In genomic region chr1:188425687-188426086, GRCh38 we compare ENCODE assay signal across 17 cellular contexts.
DNase-seq lines count a peak whose midpoint lies in the region; ATAC-seq and TF ChIP-seq lines count a peak whose summit lies in the region.
"Had no signal": no experiment of that assay in that cellular context is flagged by ENCODE, and none has a peak within 500 bp of the region (broad histone marks: within the 10 kb centered on the region; RNA-seq: fewer than 3 reads in every experiment).

No MANE protein-coding gene starts in this region.

- no peaks in the 10 kb centered on the region for H4K20me1 ChIP-seq in HCT116 (ENCODE audit: insufficient read depth)
- no peaks in the 10 kb centered on the region for H4K20me1 ChIP-seq in SU-DHL-6 (ENCODE audit: low read depth, low read length)

- H3F3A ChIP-seq in SU-DHL-6 (ENCODE audit: insufficient read depth): no peaks in the 10 kb centered on the region

- H3K27me3 ChIP-seq in HCT116 (ENCODE audit: insufficient read depth, low read length) (no peaks in the 10 kb centered on the region), SU-DHL-6 (ENCODE audit: low read length) (no peaks in the 10 kb centered on the region)
- H3K27me3 ChIP-seq: BE2C, Peyer's patch had no signal

- H2AFZ ChIP-seq in HCT116 (ENCODE audit: low read depth, low read length, poor library complexity, severe bottlenecking): peak overlapping the region; percentile 56
- peak overlapping the region; percentile 51 for H2AFZ ChIP-seq in SU-DHL-6 (ENCODE audit: low read depth, low read length, severe bottlenecking)

- no peak for ATAC-seq in HCT116
- ATAC-seq in esophagus mucosa: no peak
- ATAC-seq: activated CD4-positive, alpha-beta T cell treated with anti-CD3 and anti-CD28 coated beads for 36 hours; sciatic nerve had no signal

- DNase-seq in HCT116 (ENCODE audit: low read depth, low spot score) (no peak), epithelial cell of prostate (ENCODE audit: low read depth, low spot score) (no peak), stromal cell of bone marrow (ENCODE audit: low read depth) (peak; percentile 15), inferior parietal cortex (ENCODE audit: extremely low spot score) (no peak)
- no peak for DNase-seq in activated T-cell treated with anti-CD3 and anti-CD28 coated beads, Interleukin-2, amount 50 U/mL, for 1 hour
- DNase-seq: activated CD4-positive, alpha-beta T cell treated with anti-CD3 and anti-CD28 coated beads for 36 hours; activated effector memory CD4-positive, alpha-beta T cell treated with anti-CD3 and anti-CD28 coated beads, Interleukin-2, amount 50 U/mL, for 16 hours; amygdala; BE2C; Caco-2; head of caudate nucleus; NCI-H774; Peyer's patch; stimulated activated CD4-positive, alpha-beta T cell treated with anti-CD3 and anti-CD28 coated beads, Interleukin-2, amount 100 ng/mL, for 24 hours had no signal

- H3K36me3 ChIP-seq in HCT116 (ENCODE audit: control insufficient read depth in 1 of 2, insufficient read depth in 2 of 2, low read length in 2 of 2) (no peaks in the 10 kb centered on the region), SU-DHL-6 (ENCODE audit: low read length) (no peaks in the 10 kb centered on the region)
- H3K36me3 ChIP-seq: BE2C, Peyer's patch had no signal

- H3K4me3 ChIP-seq in HCT116 (replicated peaks in 1 of 2; ENCODE audit: low read depth in 1 of 2, low read length in 2 of 2) (no peak overlapping the region), SU-DHL-6 (ENCODE audit: insufficient read depth, low read length, poor library complexity, severe bottlenecking) (no peak overlapping the region)
- H3K4me3 ChIP-seq: Peyer's patch had no signal

- intact Hi-C loops in HCT116 (cut with micrococcal nuclease): no loop called here

- H3K27ac ChIP-seq in HCT116 (ENCODE audit: low read depth, low read length) (no peak overlapping the region), SU-DHL-6 (ENCODE audit: low read depth, low read length) (no peak overlapping the region), epithelial cell of prostate (peak overlapping the region; percentile 31)
- H3K27ac ChIP-seq: Peyer's patch had no signal

- no peak overlapping the region for H3K4me2 ChIP-seq in HCT116 (ENCODE audit: low read length)
- no peak overlapping the region for H3K4me2 ChIP-seq in SU-DHL-6 (ENCODE audit: low read depth, low read length, poor library complexity, severe bottlenecking)

- no peaks in the 10 kb centered on the region for H3K9me2 ChIP-seq in HCT116 (ENCODE audit: insufficient read depth)
- H3K9me2 ChIP-seq in SU-DHL-6 (replicated peaks; ENCODE audit: insufficient read depth, low read length): no peaks in the 10 kb centered on the region

- POLR2A ChIA-PET in HCT116 (lab: Charles Lee): no interaction called here

- H3K9ac ChIP-seq in HCT116 (ENCODE audit: low read length): no peak overlapping the region
- no peak overlapping the region for H3K9ac ChIP-seq in SU-DHL-6 (ENCODE audit: low read length)

- CTCF ChIA-PET in HCT116 (lab: Charles Lee): no interaction called here

- TF ChIP-seq CTCF in HCT116 (IDR thresholded peaks at IDR 0.05 in 2 of 3, conservative IDR thresholded peaks at IDR 0.05 in 1 of 3; ENCODE audit: borderline replicate concordance in 1 of 3, insufficient read depth in 1 of 3, low read depth in 2 of 3, low read length in 2 of 3): no peak
- no peak for TF ChIP-seq CTCF in SU-DHL-6 (IDR thresholded peaks at IDR 0.05; ENCODE audit: insufficient read depth, low read length, poor library complexity, severe bottlenecking)

- no TSS peak for BruUV-seq in HCT116 (replicated peaks; lab: Mats Ljungman, UMichigan)

- no peak for TF ChIP-seq RAD21 in HCT116 (IDR thresholded peaks at IDR 0.05; ENCODE audit: low read depth)

- no peaks in the 10 kb centered on the region for H3K9me3 ChIP-seq in HCT116 (ENCODE audit: control insufficient read depth in 1 of 2, insufficient read depth in 1 of 2, low read depth in 1 of 2, low read length in 2 of 2)
- H3K9me3 ChIP-seq in SU-DHL-6 (ENCODE audit: insufficient read depth, low read length): no peaks in the 10 kb centered on the region
- H3K9me3 ChIP-seq: BE2C, Caco-2, Peyer's patch had no signal

- H3K4me1 ChIP-seq in HCT116 (ENCODE audit: control insufficient read depth in 1 of 2, insufficient read depth in 2 of 2, low read length in 2 of 2): no peaks in the 10 kb centered on the region
- H3K4me1 ChIP-seq: BE2C, Caco-2, Peyer's patch had no signal

- RAD21 ChIA-PET in HCT116 (lab: Charles Lee; ENCODE audit: low non-redundant PET in 1 of 2, low total read pairs in 2 of 2, uncharacterized antibody in 2 of 2, unreplicated experiment in 2 of 2): no interaction called here

- no peak for TF ChIP-seq POLR2A in HCT116 (IDR thresholded peaks at IDR 0.05; ENCODE audit: borderline replicate concordance, extremely low read depth, insufficient read depth, insufficient read length)

- no peaks in the 10 kb centered on the region for H3K79me2 ChIP-seq in HCT116 (ENCODE audit: insufficient read depth, low read length)
- no peaks in the 10 kb centered on the region for H3K79me2 ChIP-seq in SU-DHL-6 (ENCODE audit: insufficient read depth, low read length)

TF ChIP-seq in HCT116, 20 proteins besides CTCF, POLR2A, EP300 and RAD21:
- no peak for TF ChIP-seq SRF (IDR thresholded peaks at IDR 0.05; ENCODE audit: low read depth)
- TF ChIP-seq CBX3 (IDR thresholded peaks at IDR 0.05; ENCODE audit: low read depth): no peak
- TF ChIP-seq ZNF274 (IDR thresholded peaks at IDR 0.05; ENCODE audit: low read depth, low read length): no peak
- no peak for TF ChIP-seq EGR1 (IDR thresholded peaks at IDR 0.05; ENCODE audit: low read depth)
- no peak for TF ChIP-seq TCF7L2 (IDR thresholded peaks at IDR 0.05; ENCODE audit: borderline replicate concordance, extremely low read depth, insufficient read depth, insufficient read length)
- TF ChIP-seq MAX (IDR thresholded peaks at IDR 0.05): no peak
- no peak for TF ChIP-seq JUND (IDR thresholded peaks at IDR 0.05)
- TF ChIP-seq ZFX (IDR thresholded peaks at IDR 0.05): no peak
- no peak for TF ChIP-seq YY1 (IDR thresholded peaks at IDR 0.05; ENCODE audit: extremely low read depth, insufficient replicate concordance, low read depth, low read length)
- no peak for TF ChIP-seq POLR2AphosphoS5 (IDR thresholded peaks at IDR 0.05; ENCODE audit: low read depth, low read length)
- TF ChIP-seq ELF1 (IDR thresholded peaks at IDR 0.05; ENCODE audit: borderline replicate concordance, low read depth): no peak
- no peak for TF ChIP-seq SIN3A (IDR thresholded peaks at IDR 0.05; ENCODE audit: low read depth)
- no peak for TF ChIP-seq CEBPB (IDR thresholded peaks at IDR 0.05; ENCODE audit: low read depth)
- TF ChIP-seq REST (IDR thresholded peaks at IDR 0.05; ENCODE audit: low read depth): no peak
- TF ChIP-seq SP1 (IDR thresholded peaks at IDR 0.05; ENCODE audit: low read depth): no peak
- no peak for TF ChIP-seq ATF3 (IDR thresholded peaks at IDR 0.05)
- TF ChIP-seq EZH2phosphoT487 (IDR thresholded peaks at IDR 0.05; ENCODE audit: borderline replicate concordance): no peak
